10 cellular contexts compared by ENCODE assay signal in genomic region chr4:1166509-1167243, GRCh38. TPM values are rescaled to one million over a fixed set of nuclear protein-coding genes. Genes with fewer than 3 reads are reported as not detected.
DNase-seq lines count a peak whose midpoint lies in the region; ATAC-seq, FAIRE-seq and TF ChIP-seq lines count a peak whose summit lies in the region.
"Had no signal": no experiment of that assay in that cellular context is flagged by ENCODE, and none has a peak within 500 bp of the region (broad histone marks: within the 10 kb centered on the region; RNA-seq: fewer than 3 reads in every experiment).

No MANE protein-coding gene starts in this region.

- intact Hi-C loops in K562 (cut with micrococcal nuclease): loop anchor here (1.0 to 5.0 kb wide), 4 partner anchors 36 to 180 kb away; partner anchors contain the start of gene UVSSA

- H3K9me1 ChIP-seq in K562 (ENCODE audit: control insufficient read depth, insufficient read depth, low read length): no peaks in the 10 kb centered on the region

- CTCF ChIA-PET in K562 (lab: Yijun Ruan, JAX; ENCODE audit: low intra/inter-chr PET ratio): no interaction called here

- DNase-seq in HL-60 (ENCODE audit: low read depth in 1 of 2, low spot score in 1 of 2) (no peak), K562 (ENCODE audit: extremely low read depth in 1 of 4, low spot score in 3 of 4) (peak in 2 of 4 experiments; percentile 22 to 27), nephron progenitor cell (no peak), NCI-H69 (lab: John Stamatoyannopoulos, UW) (no peak), SHP77 treated with DMSO at 0.1 percent for 48 hours (lab: John Stamatoyannopoulos, UW) (no peak), HK-2 (ENCODE audit: unreplicated experiment) (no peak)
- DNase-seq: NCI-H1930 had no signal

- peaks cover 6% of the 10 kb centered on the region for H3K4me1 Mint-ChIP-seq in nephron progenitor cell

- no peak for FAIRE-seq in K562 (lab: Jason Lieb, UNC)

- TF ChIP-seq RAD21 in K562 (CRISPR knock-in tag; conservative IDR thresholded peaks at IDR 0.05 in 1 of 2, IDR thresholded peaks at IDR 0.05 in 1 of 2): no peak

- peak overlapping the region; percentile 54 for H3K4me3 ChIP-seq in HL-60 (replicated peaks; ENCODE audit: insufficient read depth, low read length)
- H3K4me3 ChIP-seq in K562: peak overlapping the region; percentile 61; the same call in 1 of the 2 replicates
- H3K4me3 ChIP-seq: mucosa of descending colon had no signal

- peaks cover 7% of the 10 kb centered on the region for H3K9me3 Mint-ChIP-seq in nephron progenitor cell

- H3K9me3 ChIP-seq in ES-I3 (ENCODE audit: control insufficient read depth, insufficient read depth, low read length): no peaks in the 10 kb centered on the region
- H3K9me3 ChIP-seq in K562 (replicated peaks; ENCODE audit: control insufficient read depth, insufficient read depth, low read depth, low read length): no peaks in the 10 kb centered on the region
- H3K9me3 ChIP-seq: mucosa of descending colon had no signal

- no peaks in the 10 kb centered on the region for H3K79me2 ChIP-seq in K562 (ENCODE audit: control insufficient read depth, insufficient read depth, low read length)

- TF ChIP-seq CTCF in HL-60 (IDR thresholded peaks at IDR 0.05; ENCODE audit: insufficient read depth, low read length) (no peak), K562 (IDR thresholded peaks at IDR 0.05 in 2 of 3, conservative IDR thresholded peaks at IDR 0.05 in 1 of 3; ENCODE audit: insufficient read depth in 2 of 3, low read depth in 1 of 3, low read length in 3 of 3) (no peak), nephron progenitor cell (IDR thresholded peaks at IDR 0.05) (no peak)

- H3K27ac Mint-ChIP-seq in nephron progenitor cell: no peak overlapping the region

- H3K36me3 ChIP-seq in ES-I3 (ENCODE audit: insufficient read depth, low read length) (no peaks in the 10 kb centered on the region), K562 (ENCODE audit: control insufficient read depth, insufficient read depth, low read length) (no peaks in the 10 kb centered on the region)

- BruUV-seq in K562 (replicated peaks; lab: Mats Ljungman, UMichigan): no TSS peak

- H3K27ac ChIP-seq in HL-60 (replicated peaks) (no peak overlapping the region; the same call in 1 of the 2 replicates), K562 (ENCODE audit: extremely low read depth, low read depth, low read length) (no peak overlapping the region)

- H3K27me3 Mint-ChIP-seq in nephron progenitor cell (ENCODE audit: low read depth, poor library complexity): peaks cover 90% of the 10 kb centered on the region

- no peak for TF ChIP-seq POLR2A in K562 (conservative IDR thresholded peaks at IDR 0.05)

- WGBS in K562 (ENCODE audit: insufficient coverage, low coverage, missing lambda C conversion rate): 10% methylated on average over 21 of the region's 24 CpGs

- H3K36me3 Mint-ChIP-seq in nephron progenitor cell (ENCODE audit: low read depth): no peaks in the 10 kb centered on the region

- TF ChIP-seq EP300 in K562 (IDR thresholded peaks at IDR 0.05; ENCODE audit: low read length): no peak

- H3K27me3 ChIP-seq in HL-60 (ENCODE audit: insufficient read depth, poor library complexity, severe bottlenecking) (peaks cover 5% of the 10 kb centered on the region), K562 (ENCODE audit: control insufficient read depth in 2 of 2, insufficient read depth in 2 of 2, low read length in 2 of 2) (no peaks in the 10 kb centered on the region; a peak in 2 of 5 replicates)

- H3K9ac ChIP-seq in ES-I3 (ENCODE audit: low read depth, low read length) (peak overlapping the region; percentile 71; the same call in 1 of the 2 replicates), K562 (ENCODE audit: insufficient read depth in 1 of 2, low read depth in 2 of 2, low read length in 2 of 2) (peak overlapping the region in 1 of 2 experiments; percentile 92; a peak in 2 of 4 replicates)

- peak overlapping the region; percentile 63 for H3K4me3 Mint-ChIP-seq in nephron progenitor cell

- peak overlapping the region; percentile 99 for H2AFZ ChIP-seq in K562 (ENCODE audit: low read depth, low read length)

- POLR2A ChIA-PET in K562 (lab: Yijun Ruan, JAX): interaction anchor here (0.6 to 0.7 kb wide), 3 partner anchors 15 to 179 kb away, joined by 3 read pairs; no protein-coding TSS in a partner anchor

- ATAC-seq in K562 (peak; percentile 27), GM21723 (IDR thresholded peaks at IDR 0.05; ENCODE audit: unreplicated experiment) (no peak)

- H3K4me1 ChIP-seq in ES-I3 (ENCODE audit: insufficient read depth, low read length): no peaks in the 10 kb centered on the region
- peaks cover 5 to 39% of the 10 kb centered on the region in 2 experiments; a peak in 2 of 5 replicates for H3K4me1 ChIP-seq in K562 (replicated peaks in 1 of 2; ENCODE audit: control insufficient read depth in 2 of 2, insufficient read depth in 2 of 2, low read length in 2 of 2)

- no peaks in the 10 kb centered on the region for H4K20me1 ChIP-seq in K562 (replicated peaks; ENCODE audit: control insufficient read depth, insufficient read depth, low read length)

- in situ Hi-C loops in K562 (cut with MboI): no loop called here

- peak overlapping the region; percentile 87 for H3K4me2 ChIP-seq in K562 (ENCODE audit: insufficient read depth, low read length)

TF ChIP-seq in K562, 482 proteins besides CTCF, POLR2A, EP300 and RAD21 (continues in another document):
- TF ChIP-seq GABPA (tag; conservative IDR thresholded peaks at IDR 0.05; ENCODE audit: low read depth) (no peak; the same call in 1 of the 2 replicates), TFAM (CRISPR knock-in tag; conservative IDR thresholded peaks at IDR 0.05) (no peak), ZNF668 (CRISPR knock-in tag; IDR thresholded peaks at IDR 0.05) (no peak), HMG20A (CRISPR knock-in tag; conservative IDR thresholded peaks at IDR 0.05) (no peak), ZBTB5 (IDR thresholded peaks at IDR 0.05) (no peak), CBX5 (IDR thresholded peaks at IDR 0.05; ENCODE audit: borderline replicate concordance, low read depth) (no peak)

RNA-seq across cellular contexts. Expression of gene SPON2, which starts 5.7 kb away (rescaled TPM):
- total RNA-seq in K562 (2011; cell fraction: chromatin; rRNA removed; ENCODE audit: low replicate concordance): 8.1 and 12.5 TPM in 2 replicates
- total RNA-seq in K562 (2011; cell fraction: nucleolus; rRNA removed): 8.2 and 12.8 TPM in 2 replicates
- total RNA-seq in K562 (2011; cell fraction: nucleoplasm; rRNA removed): 7.3 and 9.4 TPM in 2 replicates
- 0.65 and 1.1 TPM in 2 replicates for total RNA-seq in K562 (2014; rRNA removed)
- total RNA-seq in K562 (2014; rRNA removed; fragmentation: Illumina TruSeq; extraction: Trizol): 0.54 and 0.69 TPM in 2 replicates
- total RNA-seq in K562 (2015; rRNA removed; fragmentation: Illumina TruSeq; extraction: Trizol): 0.57 and 0.83 TPM in 2 replicates
- 1.4 and 1.8 TPM in 2 replicates for total RNA-seq in K562 (2021)
- polyA plus RNA-seq in K562 (2011; rRNA removed): 2.2 and 4.8 TPM in 2 replicates
- polyA plus RNA-seq in K562 (2011; cell fraction: cytosol; rRNA removed): 2.3 and 4.7 TPM in 2 replicates
- 4.1 and 5.8 TPM in 2 replicates for polyA plus RNA-seq in K562 (2011; cell fraction: nucleus; rRNA removed)
- polyA plus RNA-seq in K562 (2012): 1.4 and 2.4 TPM in 2 replicates
- polyA plus RNA-seq in K562 (2014; fragmentation: Illumina TruSeq; extraction: Trizol): 0.74 and 1.1 TPM in 2 replicates
- polyA plus RNA-seq in K562 (2014; fragmentation: Nextera tagmentation; extraction: Ambion mirVana): under 1 TPM; 0.21 to 0.27 TPM
- polyA plus RNA-seq in K562 (2014; rRNA removed): 0.77 and 0.84 TPM in 2 replicates
- 0.60 and 0.87 TPM in 2 replicates for polyA minus RNA-seq in K562 (2011; rRNA and poly(A)+ RNA removed)
- 2.3 and 3.7 TPM in 2 replicates for polyA minus RNA-seq in K562 (2011; cell fraction: cytosol; rRNA and poly(A)+ RNA removed)
- polyA minus RNA-seq in K562 (2011; cell fraction: nucleus; rRNA and poly(A)+ RNA removed): 1.8 and 4.2 TPM in 2 replicates

RNA-seq across cellular contexts. Expression of gene RNF212, which starts 53.3 kb away (rescaled TPM):
- not detected in 2 replicates for total RNA-seq in K562 (2011; cell fraction: chromatin; rRNA removed; ENCODE audit: low replicate concordance)
- total RNA-seq in K562 (2011; cell fraction: nucleolus; rRNA removed): not detected in 2 replicates
- total RNA-seq in K562 (2011; cell fraction: nucleoplasm; rRNA removed): not detected in 2 replicates
- total RNA-seq in K562 (2014; rRNA removed) (not detected in 2 replicates), K562 (2014; rRNA removed; fragmentation: Illumina TruSeq; extraction: Trizol) (not detected in 2 replicates), K562 (2015; rRNA removed; fragmentation: Illumina TruSeq; extraction: Trizol) (not detected in 2 replicates), K562 (2021) (not detected in 2 replicates)
- polyA plus RNA-seq in K562 (2011; rRNA removed) (not detected in 2 replicates), K562 (2014; fragmentation: Illumina TruSeq; extraction: Trizol) (not detected in 2 replicates), K562 (2014; fragmentation: Nextera tagmentation; extraction: Ambion mirVana) (not detected), K562 (2014; rRNA removed) (0.04 TPM in 1 of 2 replicates, not detected in the other)
- polyA plus RNA-seq in K562 (2011; cell fraction: cytosol; rRNA removed): not detected in 2 replicates
- not detected in 2 replicates for polyA plus RNA-seq in K562 (2011; cell fraction: nucleus; rRNA removed)
- not detected in 2 replicates for polyA plus RNA-seq in K562 (2012)
- polyA minus RNA-seq in K562 (2011; rRNA and poly(A)+ RNA removed): not detected in 2 replicates
- not detected in 2 replicates for polyA minus RNA-seq in K562 (2011; cell fraction: cytosol; rRNA and poly(A)+ RNA removed)
- polyA minus RNA-seq in K562 (2011; cell fraction: nucleus; rRNA and poly(A)+ RNA removed): not detected in 2 replicates
